ENCODE assay signal across 13 cellular contexts in genomic region chr2:168559187-168559586, GRCh38.
A peak's percentile ranks its signal among the peaks of the same experiment; 100 is the strongest.
DNase-seq lines count a peak whose midpoint lies in the region; ATAC-seq, FAIRE-seq and TF ChIP-seq lines count a peak whose summit lies in the region.
"Had no signal": no experiment of that assay in that cellular context is flagged by ENCODE, and none has a peak within 500 bp of the region (broad histone marks: within the 10 kb centered on the region; RNA-seq: fewer than 3 reads in every experiment).

No MANE protein-coding gene starts in this region.

- POLR2A ChIA-PET in naive thymus-derived CD4-positive, alpha-beta T cell (lab: Charles Lee) = no interaction called here

- H3K4me3 ChIP-seq in mammary epithelial cell (replicated peaks in 1 of 3; ENCODE audit: insufficient read depth in 1 of 3, low read depth in 2 of 3, low read length in 3 of 3) = no peak overlapping the region
- H3K4me3 ChIP-seq in liver (ENCODE audit: low read depth in 1 of 3, low read length in 3 of 3) = no peak overlapping the region
- no peak overlapping the region for H3K4me3 ChIP-seq in naive thymus-derived CD4-positive, alpha-beta T cell (ENCODE audit: low read length)
- H3K4me3 ChIP-seq: ascending aorta, dorsolateral prefrontal cortex, skin epidermis had no signal

- DNase-seq in DMS153 (lab: John Stamatoyannopoulos, UW) (peak; percentile 72), mammary epithelial cell (peak; percentile 72), urothelium cell line (ENCODE audit: low spot score) (no peak), HK-2 (ENCODE audit: unreplicated experiment) (no peak)
- no peak for DNase-seq in naive thymus-derived CD4-positive, alpha-beta T cell
- DNase-seq: DND-41, dorsolateral prefrontal cortex had no signal

- H2AFZ ChIP-seq in mammary epithelial cell (ENCODE audit: low read depth, low read length) = no peak overlapping the region

- no peak for TF ChIP-seq EP300 in Ishikawa (IDR thresholded peaks at IDR 0.05; ENCODE audit: borderline replicate concordance)

- H3K27ac ChIP-seq in mammary epithelial cell (ENCODE audit: insufficient read depth, low read depth, low read length) = no peak overlapping the region
- H3K27ac ChIP-seq in liver (ENCODE audit: low read depth in 1 of 2, low read length in 2 of 2) = no peak overlapping the region
- H3K27ac ChIP-seq in naive thymus-derived CD4-positive, alpha-beta T cell (ENCODE audit: low read depth, low read length) = no peak overlapping the region
- H3K27ac ChIP-seq: ascending aorta, dorsolateral prefrontal cortex, skin epidermis had no signal

- H3K27me3 Mint-ChIP-seq in naive thymus-derived CD4-positive, alpha-beta T cell = no peaks in the 10 kb centered on the region

- peak overlapping the region; percentile 35 for H3K4me2 ChIP-seq in mammary epithelial cell (ENCODE audit: insufficient read depth, low read depth, low read length)

- H3K4me1 Mint-ChIP-seq in naive thymus-derived CD4-positive, alpha-beta T cell = peaks cover 10 to 61% (median 48%) of the 10 kb centered on the region in 7 donors

- H4K20me1 ChIP-seq in mammary epithelial cell (ENCODE audit: insufficient read depth, low read length) = no peaks in the 10 kb centered on the region

- no TSS peak for BruUV-seq in mammary epithelial cell (replicated peaks; lab: Mats Ljungman, UMichigan)

- H3K4me1 ChIP-seq in mammary epithelial cell (ENCODE audit: insufficient read depth, low read length) (peaks cover 10% of the 10 kb centered on the region), liver (ENCODE audit: control insufficient read depth in 4 of 4, insufficient read depth in 4 of 4, low read length in 3 of 4) (peaks cover 0 to 5% (median 3%) of the 10 kb centered on the region in 4 donors)
- peaks cover 0 to 6% of the 10 kb centered on the region in 2 donors for H3K4me1 ChIP-seq in naive thymus-derived CD4-positive, alpha-beta T cell (ENCODE audit: control insufficient read depth in 2 of 2, insufficient read depth in 2 of 2, low read length in 2 of 2)
- H3K4me1 ChIP-seq: ascending aorta had no signal

- peaks cover 6% of the 10 kb centered on the region for H3K36me3 ChIP-seq in mammary epithelial cell (ENCODE audit: insufficient read depth, low read length)
- H3K36me3 ChIP-seq in liver (ENCODE audit: control insufficient read depth in 4 of 4, insufficient read depth in 3 of 4, low read depth in 1 of 4, low read length in 3 of 4) = peaks cover 0 to 3% (median 0%) of the 10 kb centered on the region in 4 donors
- peaks cover 0 to 21% (median 0%) of the 10 kb centered on the region in 3 experiments for H3K36me3 ChIP-seq in naive thymus-derived CD4-positive, alpha-beta T cell (ENCODE audit: control insufficient read depth in 2 of 3, insufficient read depth in 3 of 3, low read length in 3 of 3)
- H3K36me3 ChIP-seq: ascending aorta had no signal

- no peak for FAIRE-seq in urothelium cell line (lab: Jason Lieb, UNC)

- H3K27me3 ChIP-seq in mammary epithelial cell (ENCODE audit: insufficient read depth, low read length) (no peaks in the 10 kb centered on the region), liver (ENCODE audit: control insufficient read depth in 4 of 4, insufficient read depth in 4 of 4, low read length in 3 of 4) (no peaks in the 10 kb centered on the region)
- H3K27me3 ChIP-seq in naive thymus-derived CD4-positive, alpha-beta T cell (ENCODE audit: control insufficient read depth in 2 of 2, insufficient read depth in 2 of 2, low read length in 2 of 2) = no peaks in the 10 kb centered on the region
- H3K27me3 ChIP-seq: ascending aorta, dorsolateral prefrontal cortex had no signal

- TF ChIP-seq RAD21 in Ishikawa (IDR thresholded peaks at IDR 0.05; ENCODE audit: low read depth) (no peak), liver (IDR thresholded peaks at IDR 0.05) (peak; percentile 29 to 60)

- intact Hi-C loops in mammary epithelial cell (cut with micrococcal nuclease) = no loop called here
- intact Hi-C loops in naive thymus-derived CD4-positive, alpha-beta T cell (cut with micrococcal nuclease) = no loop called here

- no peak for TF ChIP-seq CTCF in mammary epithelial cell (conservative IDR thresholded peaks at IDR 0.05 in 1 of 2, IDR thresholded peaks at IDR 0.05 in 1 of 2; ENCODE audit: extremely low read depth in 1 of 2, insufficient read depth in 1 of 2, low read depth in 1 of 2, low read length in 2 of 2)
- no peak for TF ChIP-seq CTCF in liver (IDR thresholded peaks at IDR 0.05; ENCODE audit: low read depth, low read length, missing input control)

- no peak for ATAC-seq in HG02763 (IDR thresholded peaks at IDR 0.05; ENCODE audit: unreplicated experiment)
- no peak for ATAC-seq in naive thymus-derived CD4-positive, alpha-beta T cell

- in situ Hi-C loops in mammary epithelial cell (cut with MboI; ENCODE audit: low sequenced_read_pairs in 2 of 2) = no loop called here

- H3K9ac ChIP-seq in mammary epithelial cell (ENCODE audit: insufficient read depth, low read length) = no peak overlapping the region
- no peak overlapping the region for H3K9ac ChIP-seq in liver (ENCODE audit: low read depth in 1 of 2, low read length in 2 of 2)

- H3K9me3 ChIP-seq in mammary epithelial cell (replicated peaks; ENCODE audit: insufficient read depth, low read length) (no peaks in the 10 kb centered on the region), liver (ENCODE audit: control insufficient read depth in 4 of 4, low read length in 3 of 4) (no peaks in the 10 kb centered on the region)
- no peaks in the 10 kb centered on the region for H3K9me3 ChIP-seq in naive thymus-derived CD4-positive, alpha-beta T cell (ENCODE audit: control insufficient read depth in 2 of 3, low read length in 3 of 3)
- H3K9me3 ChIP-seq: ascending aorta had no signal

- H3K4me3 Mint-ChIP-seq in naive thymus-derived CD4-positive, alpha-beta T cell = peak overlapping the region in 1 of 10 donors; percentile 41

- dilution Hi-C loops in mammary epithelial cell (cut with HindIII; ENCODE audit: low sequenced_read_pairs) = no loop called here

- H3K36me3 Mint-ChIP-seq in naive thymus-derived CD4-positive, alpha-beta T cell = peaks cover 31 to 57% (median 45%) of the 10 kb centered on the region in 5 donors

- CTCF ChIA-PET in mammary epithelial cell (lab: Charles Lee; ENCODE audit: low non-redundant PET) = no interaction called here
- CTCF ChIA-PET in naive thymus-derived CD4-positive, alpha-beta T cell (lab: Charles Lee) = no interaction called here

- H3K79me2 ChIP-seq in mammary epithelial cell (ENCODE audit: insufficient read depth, low read length) = peaks cover 38% of the 10 kb centered on the region

- H3K27ac Mint-ChIP-seq in naive thymus-derived CD4-positive, alpha-beta T cell = no peak overlapping the region
- H3K27ac Mint-ChIP-seq: activated T-helper 2 cell treated with anti-CD3 and anti-CD28 coated beads, Interferon-gamma antibody, Interleukin-2, Interleukin-4, amounts not matched to agents 10 μg/mL and 5 μg/mL and 100 μg/mL, durations not matched to agents 14 hours and 24 hours and 36 hours had no signal

- H3K9me3 Mint-ChIP-seq in naive thymus-derived CD4-positive, alpha-beta T cell = peaks cover 0 to 4% (median 0%) of the 10 kb centered on the region in 11 donors
- H3K9me3 Mint-ChIP-seq: activated T-helper 2 cell treated with anti-CD3 and anti-CD28 coated beads, Interferon-gamma antibody, Interleukin-2, Interleukin-4, amounts not matched to agents 10 μg/mL and 5 μg/mL and 100 μg/mL, durations not matched to agents 14 hours and 24 hours and 36 hours had no signal

- 49% methylated on average over 2 of the region's 2 CpGs for WGBS in mammary epithelial cell (ENCODE audit: low coverage, missing lambda C conversion rate)
- 55% methylated on average over 2 of the region's 2 CpGs for WGBS in liver

TF ChIP-seq in Ishikawa, 13 proteins besides CTCF, POLR2A, EP300 and RAD21:
- TF ChIP-seq MAX (IDR thresholded peaks at IDR 0.05) = no peak
- peak; percentile 22; the same call in 1 of the 2 replicates for TF ChIP-seq NFIC (IDR thresholded peaks at IDR 0.05)

TF ChIP-seq in liver, 16 proteins besides CTCF, POLR2A, EP300 and RAD21 (continues in another document):
- TF ChIP-seq JUND (IDR thresholded peaks at IDR 0.05) = peak; percentile 73 to 75
- TF ChIP-seq FOXA2 (IDR thresholded peaks at IDR 0.05) = peak; percentile 27
- peak; percentile 87 for TF ChIP-seq NR2F2 (IDR thresholded peaks at IDR 0.05)
- no peak for TF ChIP-seq TAF1 (conservative IDR thresholded peaks at IDR 0.05)
- TF ChIP-seq SP1 (IDR thresholded peaks at IDR 0.05) = peak; percentile 94
- peak; percentile 24 for TF ChIP-seq HNF4G (IDR thresholded peaks at IDR 0.05)
- peak; percentile 65 for TF ChIP-seq MAX (IDR thresholded peaks at IDR 0.05)
- peak; percentile 37 for TF ChIP-seq REST (IDR thresholded peaks at IDR 0.05)
- no peak for TF ChIP-seq FOXA1 (IDR thresholded peaks at IDR 0.05)
- TF ChIP-seq ATF3 (IDR thresholded peaks at IDR 0.05) = peak; percentile 61

Comparison
In these comparisons a context has a peak if more than half of its experiments do, and no peak if none do; other contexts are left out.
1. DNase-seq: peak in DMS153 (single experiment) and mammary epithelial cell (single experiment); none in urothelium cell line (single experiment), HK-2 (single experiment) and naive thymus-derived CD4-positive, alpha-beta T cell (0 of 9).